In the genomic region with DNA sequence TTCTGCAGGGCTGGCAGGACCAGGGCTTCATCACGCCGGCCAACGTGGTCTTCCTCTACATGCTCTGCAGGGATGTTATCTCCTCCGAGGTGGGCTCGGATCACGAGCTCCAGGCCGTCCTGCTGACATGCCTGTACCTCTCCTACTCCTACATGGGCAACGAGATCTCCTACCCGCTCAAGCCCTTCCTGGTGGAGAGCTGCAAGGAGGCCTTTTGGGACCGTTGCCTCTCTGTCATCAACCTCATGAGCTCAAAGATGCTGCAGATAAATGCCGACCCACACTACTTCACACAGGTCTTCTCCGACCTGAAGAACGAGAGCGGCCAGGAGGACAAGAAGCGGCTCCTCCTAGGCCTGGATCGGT, we compare ENCODE assay signal across 2 cellular contexts.
TF ChIP-seq lines count a peak whose summit lies in the region.

No MANE protein-coding gene starts in this region.

TF ChIP-seq in SK-N-SH, 30 proteins besides CTCF, POLR2A, EP300 and RAD21 (continued from another document):
- TF ChIP-seq NRF1 (IDR thresholded peaks at IDR 0.05; ENCODE audit: low read depth, low read length): no peak
- no peak for TF ChIP-seq FOXJ3 (CRISPR knock-in tag; IDR thresholded peaks at IDR 0.05)
- no peak for TF ChIP-seq MEF2A (IDR thresholded peaks at IDR 0.05; ENCODE audit: borderline replicate concordance, low read depth)
- no peak for TF ChIP-seq ELF1 (IDR thresholded peaks at IDR 0.05)
- TF ChIP-seq SMC3 (IDR thresholded peaks at IDR 0.05; ENCODE audit: low read depth, low read length): no peak
- no peak for TF ChIP-seq POLR2AphosphoS5 (IDR thresholded peaks at IDR 0.05; ENCODE audit: low read depth, low read length)
- no peak for TF ChIP-seq TAF1 (IDR thresholded peaks at IDR 0.05; ENCODE audit: borderline replicate concordance, low read depth, low read length)
- TF ChIP-seq, protein P1, sequence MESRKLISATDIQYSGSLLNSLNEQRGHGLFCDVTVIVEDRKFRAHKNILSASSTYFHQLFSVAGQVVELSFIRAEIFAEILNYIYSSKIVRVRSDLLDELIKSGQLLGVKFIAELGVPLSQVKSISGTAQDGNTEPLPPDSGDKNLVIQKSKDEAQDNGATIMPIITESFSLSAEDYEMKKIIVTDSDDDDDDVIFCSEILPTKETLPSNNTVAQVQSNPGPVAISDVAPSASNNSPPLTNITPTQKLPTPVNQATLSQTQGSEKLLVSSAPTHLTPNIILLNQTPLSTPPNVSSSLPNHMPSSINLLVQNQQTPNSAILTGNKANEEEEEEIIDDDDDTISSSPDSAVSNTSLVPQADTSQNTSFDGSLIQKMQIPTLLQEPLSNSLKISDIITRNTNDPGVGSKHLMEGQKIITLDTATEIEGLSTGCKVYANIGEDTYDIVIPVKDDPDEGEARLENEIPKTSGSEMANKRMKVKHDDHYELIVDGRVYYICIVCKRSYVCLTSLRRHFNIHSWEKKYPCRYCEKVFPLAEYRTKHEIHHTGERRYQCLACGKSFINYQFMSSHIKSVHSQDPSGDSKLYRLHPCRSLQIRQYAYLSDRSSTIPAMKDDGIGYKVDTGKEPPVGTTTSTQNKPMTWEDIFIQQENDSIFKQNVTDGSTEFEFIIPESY (IDR thresholded peaks at IDR 0.05; ENCODE audit: borderline replicate concordance, low read depth): no peak

TF ChIP-seq in SK-N-SH treated with all-trans-retinoic acid at 6 μM for 48 hours, 23 proteins besides CTCF, POLR2A, EP300 and RAD21 (continued from another document):
- TF ChIP-seq ZNF565 (CRISPR knock-in tag; conservative IDR thresholded peaks at IDR 0.05; ENCODE audit: low read depth) (no peak), ZC3H10 (CRISPR knock-in tag; IDR thresholded peaks at IDR 0.05) (no peak), TCF4 (CRISPR knock-in tag; IDR thresholded peaks at IDR 0.05; ENCODE audit: borderline replicate concordance) (no peak), ZNF70 (CRISPR knock-in tag; IDR thresholded peaks at IDR 0.05) (no peak), BACH2 (CRISPR knock-in tag; IDR thresholded peaks at IDR 0.05; ENCODE audit: borderline replicate concordance) (no peak), CSDC2 (CRISPR knock-in tag; IDR thresholded peaks at IDR 0.05) (no peak), RARB (CRISPR knock-in tag; IDR thresholded peaks at IDR 0.05) (no peak)
- TF ChIP-seq, protein P2, sequence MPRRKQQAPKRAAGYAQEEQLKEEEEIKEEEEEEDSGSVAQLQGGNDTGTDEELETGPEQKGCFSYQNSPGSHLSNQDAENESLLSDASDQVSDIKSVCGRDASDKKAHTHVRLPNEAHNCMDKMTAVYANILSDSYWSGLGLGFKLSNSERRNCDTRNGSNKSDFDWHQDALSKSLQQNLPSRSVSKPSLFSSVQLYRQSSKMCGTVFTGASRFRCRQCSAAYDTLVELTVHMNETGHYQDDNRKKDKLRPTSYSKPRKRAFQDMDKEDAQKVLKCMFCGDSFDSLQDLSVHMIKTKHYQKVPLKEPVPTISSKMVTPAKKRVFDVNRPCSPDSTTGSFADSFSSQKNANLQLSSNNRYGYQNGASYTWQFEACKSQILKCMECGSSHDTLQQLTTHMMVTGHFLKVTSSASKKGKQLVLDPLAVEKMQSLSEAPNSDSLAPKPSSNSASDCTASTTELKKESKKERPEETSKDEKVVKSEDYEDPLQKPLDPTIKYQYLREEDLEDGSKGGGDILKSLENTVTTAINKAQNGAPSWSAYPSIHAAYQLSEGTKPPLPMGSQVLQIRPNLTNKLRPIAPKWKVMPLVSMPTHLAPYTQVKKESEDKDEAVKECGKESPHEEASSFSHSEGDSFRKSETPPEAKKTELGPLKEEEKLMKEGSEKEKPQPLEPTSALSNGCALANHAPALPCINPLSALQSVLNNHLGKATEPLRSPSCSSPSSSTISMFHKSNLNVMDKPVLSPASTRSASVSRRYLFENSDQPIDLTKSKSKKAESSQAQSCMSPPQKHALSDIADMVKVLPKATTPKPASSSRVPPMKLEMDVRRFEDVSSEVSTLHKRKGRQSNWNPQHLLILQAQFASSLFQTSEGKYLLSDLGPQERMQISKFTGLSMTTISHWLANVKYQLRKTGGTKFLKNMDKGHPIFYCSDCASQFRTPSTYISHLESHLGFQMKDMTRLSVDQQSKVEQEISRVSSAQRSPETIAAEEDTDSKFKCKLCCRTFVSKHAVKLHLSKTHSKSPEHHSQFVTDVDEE (CRISPR knock-in tag; IDR thresholded peaks at IDR 0.05): no peak
- TF ChIP-seq, protein P3, sequence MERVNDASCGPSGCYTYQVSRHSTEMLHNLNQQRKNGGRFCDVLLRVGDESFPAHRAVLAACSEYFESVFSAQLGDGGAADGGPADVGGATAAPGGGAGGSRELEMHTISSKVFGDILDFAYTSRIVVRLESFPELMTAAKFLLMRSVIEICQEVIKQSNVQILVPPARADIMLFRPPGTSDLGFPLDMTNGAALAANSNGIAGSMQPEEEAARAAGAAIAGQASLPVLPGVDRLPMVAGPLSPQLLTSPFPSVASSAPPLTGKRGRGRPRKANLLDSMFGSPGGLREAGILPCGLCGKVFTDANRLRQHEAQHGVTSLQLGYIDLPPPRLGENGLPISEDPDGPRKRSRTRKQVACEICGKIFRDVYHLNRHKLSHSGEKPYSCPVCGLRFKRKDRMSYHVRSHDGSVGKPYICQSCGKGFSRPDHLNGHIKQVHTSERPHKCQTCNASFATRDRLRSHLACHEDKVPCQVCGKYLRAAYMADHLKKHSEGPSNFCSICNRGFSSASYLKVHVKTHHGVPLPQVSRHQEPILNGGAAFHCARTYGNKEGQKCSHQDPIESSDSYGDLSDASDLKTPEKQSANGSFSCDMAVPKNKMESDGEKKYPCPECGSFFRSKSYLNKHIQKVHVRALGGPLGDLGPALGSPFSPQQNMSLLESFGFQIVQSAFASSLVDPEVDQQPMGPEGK (CRISPR knock-in tag; IDR thresholded peaks at IDR 0.05; ENCODE audit: borderline replicate concordance): no peak
